ENCODE assay signal across 16 cellular contexts in genomic region chr12:93315385-93315906, GRCh38.
DNase-seq lines count a peak whose midpoint lies in the region; ATAC-seq and TF ChIP-seq lines count a peak whose summit lies in the region.
"Had no signal": no experiment of that assay in that cellular context is flagged by ENCODE, and none has a peak within 500 bp of the region (broad histone marks: within the 10 kb centered on the region; RNA-seq: fewer than 3 reads in every experiment).

No MANE protein-coding gene starts in this region.

- ATAC-seq in HCT116 (no peak), HG03565 (IDR thresholded peaks at IDR 0.05; ENCODE audit: unreplicated experiment) (no peak)

- no peaks in the 10 kb centered on the region for H3K9me2 ChIP-seq in HCT116 (ENCODE audit: insufficient read depth)
- no peaks in the 10 kb centered on the region for H3K9me2 ChIP-seq in PC-9 (ENCODE audit: insufficient read depth)

- RAD21 ChIA-PET in HCT116 (lab: Charles Lee; ENCODE audit: low non-redundant PET in 1 of 2, low total read pairs in 2 of 2, uncharacterized antibody in 2 of 2, unreplicated experiment in 2 of 2) = no interaction called here

- no peaks in the 10 kb centered on the region for H3K36me3 Mint-ChIP-seq in mesothelial cell of epicardium
- H3K36me3 Mint-ChIP-seq: CD4-positive, CD25-positive, alpha-beta regulatory T cell had no signal

- no peak for TF ChIP-seq RAD21 in HCT116 (IDR thresholded peaks at IDR 0.05; ENCODE audit: low read depth)

- H3K27me3 ChIP-seq in HCT116 (ENCODE audit: insufficient read depth, low read length) (no peaks in the 10 kb centered on the region), PC-9 (ENCODE audit: insufficient read depth, low read depth) (no peaks in the 10 kb centered on the region), testis (no peaks in the 10 kb centered on the region)

- DNase-seq in HCT116 (ENCODE audit: low read depth, low spot score) = no peak
- DNase-seq in PC-9 = no peak
- no peak for DNase-seq in mesothelial cell of epicardium (ENCODE audit: low spot score in 2 of 2, unreplicated experiment in 2 of 2)
- no peak for DNase-seq in testis
- DNase-seq in RPMI8226 = no peak
- no peak for DNase-seq in activated naive CD4-positive, alpha-beta T cell treated with Interleukin-2 at 50 U/mL for 16 hours
- no peak for DNase-seq in NCI-H128 (lab: John Stamatoyannopoulos, UW; ENCODE audit: unreplicated experiment)
- DNase-seq: CD4-positive, CD25-positive, alpha-beta regulatory T cell; DND-41; GM23248; NCI-H1436; NCI-H2171; NCI-H510A; NCI-H774 had no signal

- peaks cover 0 to 24% of the 10 kb centered on the region in 2 experiments; a peak in 3 of 4 replicates for H3K4me1 ChIP-seq in HCT116 (ENCODE audit: control insufficient read depth in 1 of 2, insufficient read depth in 2 of 2, low read length in 2 of 2)
- peaks cover 55% of the 10 kb centered on the region for H3K4me1 ChIP-seq in PC-9 (replicated peaks; ENCODE audit: insufficient read depth)
- H3K4me1 ChIP-seq in testis = peaks cover 4% of the 10 kb centered on the region

- H3K36me3 ChIP-seq in HCT116 (ENCODE audit: control insufficient read depth in 1 of 2, insufficient read depth in 2 of 2, low read length in 2 of 2) = no peaks in the 10 kb centered on the region
- no peaks in the 10 kb centered on the region for H3K36me3 ChIP-seq in PC-9 (ENCODE audit: low read depth)
- H3K36me3 ChIP-seq in testis (ENCODE audit: low read depth, missing control alignments) = no peaks in the 10 kb centered on the region

- TF ChIP-seq POLR2A in HCT116 (IDR thresholded peaks at IDR 0.05; ENCODE audit: borderline replicate concordance, extremely low read depth, insufficient read depth, insufficient read length) (no peak), testis (IDR thresholded peaks at IDR 0.05) (no peak)

- H4K20me1 ChIP-seq in HCT116 (ENCODE audit: insufficient read depth) (no peaks in the 10 kb centered on the region), PC-9 (ENCODE audit: insufficient read depth) (no peaks in the 10 kb centered on the region)

- H3K4me3 ChIP-seq in HCT116 (replicated peaks in 1 of 2; ENCODE audit: low read depth in 1 of 2, low read length in 2 of 2) (peak overlapping the region; percentile 39 to 54), PC-9 (peak overlapping the region; percentile 59), testis (peak overlapping the region; percentile 51 to 55)
- H3K4me3 ChIP-seq: GM23248 had no signal

- H3K9me3 ChIP-seq in HCT116 (ENCODE audit: control insufficient read depth in 1 of 2, insufficient read depth in 1 of 2, low read depth in 1 of 2, low read length in 2 of 2) (no peaks in the 10 kb centered on the region), PC-9 (ENCODE audit: insufficient read depth, low read depth) (no peaks in the 10 kb centered on the region), testis (no peaks in the 10 kb centered on the region)

- H2AFZ ChIP-seq in HCT116 (ENCODE audit: low read depth, low read length, poor library complexity, severe bottlenecking) (peak overlapping the region; percentile 6), PC-9 (peak overlapping the region; percentile 85)
- H2AFZ ChIP-seq: GM23248 had no signal

- intact Hi-C loops in HCT116 (cut with micrococcal nuclease) (no loop called here), PC-9 (cut with micrococcal nuclease; ENCODE audit: unreplicated experiment) (loop anchor here (2.0 kb wide), 1 partner anchor 229 kb away; no protein-coding TSS in a partner anchor), testis (cut with DNase I; ENCODE audit: low total_unique reads) (no loop called here)

- 59 to 70% methylated on average over 9 of the region's 9 CpGs for WGBS in testis, 2 donors

- no peaks in the 10 kb centered on the region for H3K27me3 Mint-ChIP-seq in mesothelial cell of epicardium (ENCODE audit: low read depth)
- H3K27me3 Mint-ChIP-seq: B cell had no signal

- H3K9me3 Mint-ChIP-seq in mesothelial cell of epicardium = no peaks in the 10 kb centered on the region
- H3K9me3 Mint-ChIP-seq: CD4-positive, CD25-positive, alpha-beta regulatory T cell had no signal

- H3K79me2 ChIP-seq in HCT116 (ENCODE audit: insufficient read depth, low read length) (no peaks in the 10 kb centered on the region), PC-9 (ENCODE audit: low read depth) (no peaks in the 10 kb centered on the region)

- H3K9ac ChIP-seq in HCT116 (ENCODE audit: low read length) = peak overlapping the region; percentile 49
- H3K9ac ChIP-seq: GM23248 had no signal

- H3K4me2 ChIP-seq in HCT116 (ENCODE audit: low read length) = peak overlapping the region; percentile 74
- peak overlapping the region; percentile 81 for H3K4me2 ChIP-seq in PC-9

- peaks cover 34% of the 10 kb centered on the region for H3K4me1 Mint-ChIP-seq in mesothelial cell of epicardium

- BruUV-seq in HCT116 (replicated peaks; lab: Mats Ljungman, UMichigan) = TSS peak; percentile 90
- TSS peak; percentile 81 for BruUV-seq in PC-9 (replicated peaks; lab: Mats Ljungman, UMichigan)

- peak overlapping the region; percentile 24 for H3K27ac Mint-ChIP-seq in mesothelial cell of epicardium
- H3K27ac Mint-ChIP-seq: B cell had no signal

- H3F3A ChIP-seq in PC-9 (ENCODE audit: insufficient read depth, low read depth) = peaks cover 25% of the 10 kb centered on the region

- CTCF ChIA-PET in HCT116 (lab: Charles Lee) (no interaction called here), PC-9 (lab: Charles Lee) (no interaction called here)

- POLR2A ChIA-PET in HCT116 (lab: Charles Lee) = no interaction called here
- POLR2A ChIA-PET in PC-9 (lab: Charles Lee; ENCODE audit: unreplicated experiment) = interaction anchor here (0.7 kb wide), 2 partner anchors 1227 to 1903 kb away, joined by 3 to 13 read pairs; no protein-coding TSS in a partner anchor

- no peak for TF ChIP-seq CTCF in HCT116 (IDR thresholded peaks at IDR 0.05 in 2 of 3, conservative IDR thresholded peaks at IDR 0.05 in 1 of 3; ENCODE audit: borderline replicate concordance in 1 of 3, insufficient read depth in 1 of 3, low read depth in 2 of 3, low read length in 2 of 3)
- no peak for TF ChIP-seq CTCF in PC-9 (conservative IDR thresholded peaks at IDR 0.05)
- TF ChIP-seq CTCF in mesothelial cell of epicardium (IDR thresholded peaks at IDR 0.05; ENCODE audit: unreplicated experiment) = no peak
- TF ChIP-seq CTCF in testis (IDR thresholded peaks at IDR 0.05) = no peak

- H3K4me3 Mint-ChIP-seq in mesothelial cell of epicardium = no peak overlapping the region
- H3K4me3 Mint-ChIP-seq: B cell; CD4-positive, CD25-positive, alpha-beta regulatory T cell had no signal

- peak overlapping the region; percentile 37 for H3K27ac ChIP-seq in HCT116 (ENCODE audit: low read depth, low read length)
- peak overlapping the region; percentile 87 for H3K27ac ChIP-seq in PC-9
- peak overlapping the region in 1 of 2 donors; percentile 30 for H3K27ac ChIP-seq in testis
- H3K27ac ChIP-seq: GM23248 had no signal

TF ChIP-seq in HCT116, 20 proteins besides CTCF, POLR2A, EP300 and RAD21:
- no peak for TF ChIP-seq SRF (IDR thresholded peaks at IDR 0.05; ENCODE audit: low read depth)
- TF ChIP-seq ATF3 (IDR thresholded peaks at IDR 0.05) = no peak
- TF ChIP-seq JUND (IDR thresholded peaks at IDR 0.05) = no peak
- no peak for TF ChIP-seq POLR2AphosphoS5 (IDR thresholded peaks at IDR 0.05; ENCODE audit: low read depth, low read length)
- TF ChIP-seq CBX3 (IDR thresholded peaks at IDR 0.05; ENCODE audit: low read depth) = 0 out of 2 replicates have a peak, but pooled peaks have one; percentile 16
- no peak for TF ChIP-seq ZFX (IDR thresholded peaks at IDR 0.05)
- TF ChIP-seq CEBPB (IDR thresholded peaks at IDR 0.05; ENCODE audit: low read depth) = no peak
- no peak for TF ChIP-seq REST (IDR thresholded peaks at IDR 0.05; ENCODE audit: low read depth)
